Comparison of ENCODE assay signal across 11 cellular contexts in genomic region chr13:85626603-85627002, GRCh38.
"Had no signal": no experiment of that assay in that cellular context is flagged by ENCODE, and none has a peak within 500 bp of the region (broad histone marks: within the 10 kb centered on the region; RNA-seq: fewer than 3 reads in every experiment).

No MANE protein-coding gene starts in this region.

- H3K9ac ChIP-seq: GM23248 had no signal

- H2AFZ ChIP-seq: GM23248, GM23338 had no signal

- DNase-seq: GM23248, GOT3, H7, H9, HCEC 1CT, HFFc6 had no signal

- H3K27ac ChIP-seq: GM23248 had no signal

- H3K27ac Mint-ChIP-seq: GM23338, H9, HFFc6 had no signal

- FAIRE-seq: H1, H54 had no signal

- H3K9me3 Mint-ChIP-seq: GM23338, H9, HFFc6 had no signal

- H3K4me2 ChIP-seq: GM23338 had no signal

- ATAC-seq: GM23338, HCT116 had no signal

- H3K4me3 Mint-ChIP-seq: GM23338, H9, HFFc6 had no signal

- H3K4me3 ChIP-seq: GM23248, GM23338, HAP-1 had no signal

- H3K36me3 ChIP-seq: HAP-1 had no signal

- H3K4me1 ChIP-seq: HAP-1 had no signal
